Comparison of ENCODE assay signal across 8 cellular contexts in genomic region chr14:51884086-51884927, GRCh38. TPM values are rescaled to one million over a fixed set of nuclear protein-coding genes. Genes with fewer than 3 reads are reported as not detected.
A peak's percentile ranks its signal among the peaks of the same experiment; 100 is the strongest.
DNase-seq lines count a peak whose midpoint lies in the region; ATAC-seq, FAIRE-seq and TF ChIP-seq lines count a peak whose summit lies in the region.

No MANE protein-coding gene starts in this region.

- TF ChIP-seq POLR2A in GM12892 (IDR thresholded peaks at IDR 0.05; ENCODE audit: low read depth, low read length) (no peak), erythroblast (IDR thresholded peaks at IDR 0.05; ENCODE audit: low read length) (no peak)

- ATAC-seq in HG02678 (IDR thresholded peaks at IDR 0.05; ENCODE audit: unreplicated experiment) (peak; percentile 74), SK-N-SH treated with all-trans-retinoic acid at 6 μM for 48 hours (peak; percentile 91), HG02885 (IDR thresholded peaks at IDR 0.05; ENCODE audit: poor library complexity, unreplicated experiment) (no peak)

- peak; percentile 71 for FAIRE-seq in GM12892 (lab: Jason Lieb, UNC)

- no peak for DNase-seq in GM12892 (ENCODE audit: insufficient read length)
- peak; percentile 96 for DNase-seq in iris pigment epithelial cell (ENCODE audit: low read depth)
- no peak for DNase-seq in GM19240 (ENCODE audit: insufficient read length, low spot score)
- no peak for DNase-seq in erythroblast (lab: John Stamatoyannopoulos, UW)
- no peak for DNase-seq in central memory CD4-positive, alpha-beta T cell

TF ChIP-seq in SK-N-SH treated with all-trans-retinoic acid at 6 μM for 48 hours, 23 proteins besides CTCF, POLR2A, EP300 and RAD21:
- TF ChIP-seq TSHZ2 (CRISPR knock-in tag; IDR thresholded peaks at IDR 0.05), result peak; percentile 58; the same call in 1 of the 2 replicates
- TF ChIP-seq CSDC2 (CRISPR knock-in tag; IDR thresholded peaks at IDR 0.05), result no peak; the same call in 1 of the 2 replicates
- TF ChIP-seq POU6F1 (CRISPR knock-in tag; IDR thresholded peaks at IDR 0.05; ENCODE audit: borderline replicate concordance, low read depth), result no peak
- TF ChIP-seq TOX (CRISPR knock-in tag; IDR thresholded peaks at IDR 0.05; ENCODE audit: borderline replicate concordance), result peak; percentile 62
- TF ChIP-seq ZFP30 (CRISPR knock-in tag; IDR thresholded peaks at IDR 0.05), result no peak
- peak; percentile 80; the same call in 1 of the 2 replicates for TF ChIP-seq ZC3H10 (CRISPR knock-in tag; IDR thresholded peaks at IDR 0.05)
- TF ChIP-seq ZFP3 (CRISPR knock-in tag; IDR thresholded peaks at IDR 0.05), result no peak
- no peak for TF ChIP-seq ARNTL (CRISPR knock-in tag; IDR thresholded peaks at IDR 0.05; ENCODE audit: borderline replicate concordance, low read depth)
- no peak for TF ChIP-seq CSRNP3 (CRISPR knock-in tag; IDR thresholded peaks at IDR 0.05)
- peak; percentile 37; the same call in 1 of the 2 replicates for TF ChIP-seq PATZ1 (CRISPR knock-in tag; IDR thresholded peaks at IDR 0.05; ENCODE audit: borderline replicate concordance)
- no peak for TF ChIP-seq OSR1 (CRISPR knock-in tag; IDR thresholded peaks at IDR 0.05)
- TF ChIP-seq TCF4 (CRISPR knock-in tag; IDR thresholded peaks at IDR 0.05; ENCODE audit: borderline replicate concordance), result peak; percentile 79; the same call in 1 of the 2 replicates
- no peak for TF ChIP-seq PPARA (CRISPR knock-in tag; IDR thresholded peaks at IDR 0.05; ENCODE audit: borderline replicate concordance)
- no peak for TF ChIP-seq GLIS3 (CRISPR knock-in tag; IDR thresholded peaks at IDR 0.05)
- no peak for TF ChIP-seq ZNF565 (CRISPR knock-in tag; conservative IDR thresholded peaks at IDR 0.05; ENCODE audit: low read depth)
- peak; percentile 64; the same call in 1 of the 2 replicates for TF ChIP-seq ISL1 (CRISPR knock-in tag; IDR thresholded peaks at IDR 0.05)
- no peak for TF ChIP-seq SNAI2 (CRISPR knock-in tag; IDR thresholded peaks at IDR 0.05)
- TF ChIP-seq BACH2 (CRISPR knock-in tag; IDR thresholded peaks at IDR 0.05; ENCODE audit: borderline replicate concordance), result no peak
- TF ChIP-seq ESRRG (CRISPR knock-in tag; IDR thresholded peaks at IDR 0.05), result no peak
- TF ChIP-seq ZNF70 (CRISPR knock-in tag; IDR thresholded peaks at IDR 0.05), result peak; percentile 72
- TF ChIP-seq CREB5 (CRISPR knock-in tag; IDR thresholded peaks at IDR 0.05; ENCODE audit: low read depth), result no peak
- no peak for TF ChIP-seq ZNF8 (CRISPR knock-in tag; IDR thresholded peaks at IDR 0.05)
- no peak for TF ChIP-seq RARB (CRISPR knock-in tag; IDR thresholded peaks at IDR 0.05)

RNA-seq across cellular contexts. Expression of gene GNG2, which starts 23.9 kb away (rescaled TPM):
- 51.9 TPM for polyA plus RNA-seq in GM12892 (2012; ENCODE audit: missing spikeins)
